9 cellular contexts compared by ENCODE assay signal in the genomic region with DNA sequence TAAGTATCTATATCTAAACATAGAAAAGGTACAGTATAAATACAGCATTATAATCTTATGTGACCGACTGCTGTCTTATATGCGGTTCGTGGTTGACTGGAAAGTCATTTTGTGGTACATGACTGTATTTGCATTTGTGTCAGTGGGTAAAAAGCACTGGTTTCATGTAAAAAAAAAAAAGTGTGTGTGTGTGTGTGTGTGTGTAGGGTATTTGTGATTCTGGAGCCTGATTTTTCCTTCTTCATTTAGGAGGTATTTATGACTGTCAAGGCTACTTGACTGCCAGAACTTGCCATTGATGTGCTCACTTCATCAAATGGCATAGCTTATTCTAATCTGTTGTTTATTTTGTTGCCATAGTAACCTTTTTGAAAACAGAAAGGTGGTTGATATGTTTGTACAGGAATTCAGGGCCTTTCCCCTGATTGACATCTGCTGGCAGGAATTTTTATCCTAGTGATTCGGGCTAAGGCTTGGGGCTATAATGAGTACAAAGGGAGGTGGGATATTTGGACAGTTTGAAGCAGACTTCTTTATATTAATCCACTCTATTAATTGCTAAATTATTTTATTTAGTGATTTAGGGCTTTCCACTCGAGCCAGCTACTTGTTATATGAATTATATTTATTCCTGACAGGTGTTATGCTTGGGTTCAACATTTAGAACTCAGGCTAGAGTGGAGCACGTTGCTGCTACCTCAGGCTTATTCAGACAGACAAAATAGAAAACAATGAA.
DNase-seq lines count a peak whose midpoint lies in the region; ATAC-seq and TF ChIP-seq lines count a peak whose summit lies in the region.
"Had no signal": no experiment of that assay in that cellular context is flagged by ENCODE, and none has a peak within 500 bp of the region (broad histone marks: within the 10 kb centered on the region; RNA-seq: fewer than 3 reads in every experiment).

No MANE protein-coding gene starts in this region.

- DNase-seq in DMS53 (lab: John Stamatoyannopoulos, UW) (peak; percentile 96), RKO (ENCODE audit: low spot score) (peak; percentile 51), fibroblast of lung (ENCODE audit: low read depth in 2 of 2) (peak; percentile 27 to 65), psoas muscle (no peak), NCI-H446 treated with DMSO at 0.1 percent for 48 hours (lab: John Stamatoyannopoulos, UW) (no peak), NCI-H1436 treated with DMSO at 0.1 percent for 48 hours (lab: John Stamatoyannopoulos, UW) (no peak)

- H3K79me2 ChIP-seq in fibroblast of lung (ENCODE audit: control insufficient read depth, insufficient read depth, low read length), result peaks cover 17% of the 10 kb centered on the region

- H3K4me3 ChIP-seq in fibroblast of lung (replicated peaks in 1 of 4; ENCODE audit: control extremely low read depth in 1 of 4, insufficient read depth in 1 of 4, low read depth in 3 of 4, low read length in 4 of 4) (no peak overlapping the region), psoas muscle (no peak overlapping the region)

- H3K9me3 ChIP-seq in fibroblast of lung (ENCODE audit: control insufficient read depth, insufficient read depth, low read depth, low read length) (no peaks in the 10 kb centered on the region), psoas muscle (no peaks in the 10 kb centered on the region)

- H3K9ac ChIP-seq in fibroblast of lung (ENCODE audit: insufficient read depth, low read length), result no peak overlapping the region

- intact Hi-C loops in psoas muscle (cut with DNase I), result loop anchor here in 1 of 2 donors (2.0 kb wide), 1 partner anchor 25 kb away; no protein-coding TSS in a partner anchor

- H3K4me1 ChIP-seq in fibroblast of lung (ENCODE audit: control insufficient read depth, extremely low read depth, insufficient read depth, low read length), result no peaks in the 10 kb centered on the region
- H3K4me1 ChIP-seq in psoas muscle, result peaks cover 20% of the 10 kb centered on the region

- no peak for TF ChIP-seq CTCF in fibroblast of lung (conservative IDR thresholded peaks at IDR 0.05 in 1 of 2, IDR thresholded peaks at IDR 0.05 in 1 of 2; ENCODE audit: low read depth in 1 of 2, low read length in 2 of 2)
- peak; percentile 5 for TF ChIP-seq CTCF in psoas muscle (IDR thresholded peaks at IDR 0.05)

- H3K27me3 ChIP-seq in fibroblast of lung (ENCODE audit: control insufficient read depth, insufficient read depth, low read length) (no peaks in the 10 kb centered on the region), psoas muscle (ENCODE audit: insufficient read depth in 3 of 3, low read length in 2 of 3) (no peaks in the 10 kb centered on the region)

- H3K36me3 ChIP-seq in fibroblast of lung (ENCODE audit: control insufficient read depth, insufficient read depth, low read length) (no peaks in the 10 kb centered on the region), psoas muscle (ENCODE audit: insufficient read depth in 1 of 2, low read depth in 1 of 2) (no peaks in the 10 kb centered on the region)

- ATAC-seq in GM21381 (IDR thresholded peaks at IDR 0.05; ENCODE audit: unreplicated experiment) (peak; percentile 75), HG03571 (IDR thresholded peaks at IDR 0.05; ENCODE audit: unreplicated experiment) (peak; percentile 47), psoas muscle (peak in 1 of 4 donors; percentile 46)

- H4K20me1 ChIP-seq in fibroblast of lung (ENCODE audit: control insufficient read depth, extremely low read depth, insufficient read depth, low read length), result no peaks in the 10 kb centered on the region

- H3K27ac ChIP-seq in fibroblast of lung (ENCODE audit: insufficient read depth, low read length) (no peak overlapping the region), psoas muscle (no peak overlapping the region)
- H3K27ac ChIP-seq: SK-N-MC had no signal

- H3K4me2 ChIP-seq in fibroblast of lung (ENCODE audit: extremely low read depth, insufficient read depth, low read length), result no peak overlapping the region

- 48 to 56% (median 52%) methylated on average over 6 of the region's 6 CpGs for WGBS in psoas muscle, 3 donors

- H2AFZ ChIP-seq in fibroblast of lung (ENCODE audit: low read length), result no peak overlapping the region

Comparison
In these comparisons a context has a peak if more than half of its experiments do, and no peak if none do; other contexts are left out.
1. DNase-seq: peak in DMS53 (single experiment), RKO (single experiment) and fibroblast of lung (2 of 2); none in psoas muscle (0 of 2), NCI-H446 treated with DMSO at 0.1 percent for 48 hours (single experiment) and NCI-H1436 treated with DMSO at 0.1 percent for 48 hours (single experiment).